Comparison of ENCODE assay signal across 1 cellular context in the genomic region with DNA sequence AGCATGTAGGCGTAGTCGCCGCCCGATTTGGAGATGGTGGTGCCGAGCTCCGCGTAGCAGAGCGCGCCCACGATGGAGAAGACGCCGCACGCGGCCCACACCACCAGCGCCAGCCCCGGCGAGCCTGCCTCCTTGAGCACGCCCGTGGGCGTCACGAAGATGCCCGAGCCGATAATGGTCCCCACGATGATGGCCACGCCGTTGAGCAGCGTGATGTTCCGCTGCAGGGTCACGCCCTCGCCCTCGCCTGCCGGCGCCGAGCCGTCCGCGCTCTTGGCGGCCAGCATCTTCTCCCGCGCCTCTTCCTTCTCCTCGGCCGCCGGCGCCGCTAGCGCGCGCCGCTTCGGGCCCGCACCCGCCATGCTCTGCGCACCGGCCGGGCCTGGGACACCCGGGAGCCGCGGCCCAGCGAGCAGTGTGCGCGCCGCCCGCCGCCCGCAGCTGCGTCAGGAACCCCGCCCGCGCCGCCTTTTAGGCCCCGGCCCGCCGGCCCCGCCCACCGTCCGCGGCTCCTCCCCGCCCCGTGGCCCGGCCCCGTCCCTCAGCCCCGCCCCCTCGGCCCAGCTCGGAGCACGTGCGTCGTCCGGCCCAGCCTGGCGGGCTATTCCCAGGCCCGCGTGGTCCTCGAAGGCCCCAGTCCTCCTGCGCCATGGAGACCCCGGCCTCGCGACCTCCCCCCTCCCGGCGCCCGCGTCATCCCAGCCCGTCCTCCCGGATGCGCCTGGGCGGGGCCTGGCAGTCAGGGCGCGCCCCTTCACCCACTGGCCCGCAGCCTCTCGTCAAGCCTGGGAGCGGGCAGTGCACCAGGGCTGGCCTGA.
TF ChIP-seq lines count a peak whose summit lies in the region.

A gene (minus strand): TSS at position 447 of the 818 bp plus-strand sequence. CDS start 85 bp downstream, at position 362.

TF ChIP-seq in GM12878, 131 proteins besides CTCF, POLR2A, EP300 and RAD21 (continued from another document):
- TF ChIP-seq, protein P1, sequence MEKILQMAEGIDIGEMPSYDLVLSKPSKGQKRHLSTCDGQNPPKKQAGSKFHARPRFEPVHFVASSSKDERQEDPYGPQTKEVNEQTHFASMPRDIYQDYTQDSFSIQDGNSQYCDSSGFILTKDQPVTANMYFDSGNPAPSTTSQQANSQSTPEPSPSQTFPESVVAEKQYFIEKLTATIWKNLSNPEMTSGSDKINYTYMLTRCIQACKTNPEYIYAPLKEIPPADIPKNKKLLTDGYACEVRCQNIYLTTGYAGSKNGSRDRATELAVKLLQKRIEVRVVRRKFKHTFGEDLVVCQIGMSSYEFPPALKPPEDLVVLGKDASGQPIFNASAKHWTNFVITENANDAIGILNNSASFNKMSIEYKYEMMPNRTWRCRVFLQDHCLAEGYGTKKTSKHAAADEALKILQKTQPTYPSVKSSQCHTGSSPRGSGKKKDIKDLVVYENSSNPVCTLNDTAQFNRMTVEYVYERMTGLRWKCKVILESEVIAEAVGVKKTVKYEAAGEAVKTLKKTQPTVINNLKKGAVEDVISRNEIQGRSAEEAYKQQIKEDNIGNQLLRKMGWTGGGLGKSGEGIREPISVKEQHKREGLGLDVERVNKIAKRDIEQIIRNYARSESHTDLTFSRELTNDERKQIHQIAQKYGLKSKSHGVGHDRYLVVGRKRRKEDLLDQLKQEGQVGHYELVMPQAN (conservative IDR thresholded peaks at IDR 0.05): peak; percentile 78
- TF ChIP-seq BHLHE40 (IDR thresholded peaks at IDR 0.05; ENCODE audit: borderline replicate concordance in 1 of 2, low read depth in 2 of 2, low read length in 1 of 2) (peak; percentile 84 to 91), POU2F2 (IDR thresholded peaks at IDR 0.05; ENCODE audit: borderline replicate concordance, low read depth, low read length) (peak; percentile 75; the same call in 1 of the 3 replicates), IKZF1 (conservative IDR thresholded peaks at IDR 0.05) (peak; percentile 52), EGR1 (IDR thresholded peaks at IDR 0.05; ENCODE audit: borderline replicate concordance in 1 of 2, low read depth in 2 of 2, low read length in 2 of 2) (0 out of 3 replicates have a peak, but pooled peaks of 1 of the 2 experiments have one; percentile 35), LARP7 (IDR thresholded peaks at IDR 0.05) (0 out of 2 replicates have a peak, but pooled peaks have one; percentile 46), DPF2 (IDR thresholded peaks at IDR 0.05) (0 out of 2 replicates have a peak, but pooled peaks have one; percentile 26), BACH1 (IDR thresholded peaks at IDR 0.05; ENCODE audit: borderline replicate concordance) (peak; percentile 86), PML (IDR thresholded peaks at IDR 0.05; ENCODE audit: low read length) (0 out of 2 replicates have a peak, but pooled peaks have one; percentile 32), SMARCA5 (IDR thresholded peaks at IDR 0.05) (peak; percentile 31; the same call in 1 of the 2 replicates), HDAC6 (IDR thresholded peaks at IDR 0.05; ENCODE audit: unreplicated experiment) (peak; percentile 75), POLR2AphosphoS5 (IDR thresholded peaks at IDR 0.05; ENCODE audit: low read length) (peak; percentile 65; the same call in 1 of the 2 replicates), TCF12 (IDR thresholded peaks at IDR 0.05; ENCODE audit: low read depth, low read length) (peak; percentile 61; the same call in 1 of the 2 replicates), YY1 (IDR thresholded peaks at IDR 0.05; ENCODE audit: low read depth, low read length) (peak; percentile 58)
- TF ChIP-seq, protein P2, sequence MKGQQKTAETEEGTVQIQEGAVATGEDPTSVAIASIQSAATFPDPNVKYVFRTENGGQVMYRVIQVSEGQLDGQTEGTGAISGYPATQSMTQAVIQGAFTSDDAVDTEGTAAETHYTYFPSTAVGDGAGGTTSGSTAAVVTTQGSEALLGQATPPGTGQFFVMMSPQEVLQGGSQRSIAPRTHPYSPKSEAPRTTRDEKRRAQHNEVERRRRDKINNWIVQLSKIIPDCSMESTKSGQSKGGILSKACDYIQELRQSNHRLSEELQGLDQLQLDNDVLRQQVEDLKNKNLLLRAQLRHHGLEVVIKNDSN (IDR thresholded peaks at IDR 0.05; ENCODE audit: borderline replicate concordance, extremely low read length, insufficient read depth, low read depth, low read length): peak; percentile 30
- TF ChIP-seq, protein P3, sequence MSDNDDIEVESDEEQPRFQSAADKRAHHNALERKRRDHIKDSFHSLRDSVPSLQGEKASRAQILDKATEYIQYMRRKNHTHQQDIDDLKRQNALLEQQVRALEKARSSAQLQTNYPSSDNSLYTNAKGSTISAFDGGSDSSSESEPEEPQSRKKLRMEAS (IDR thresholded peaks at IDR 0.05; ENCODE audit: low read depth, low read length): peak; percentile 75
- TF ChIP-seq, protein P4, sequence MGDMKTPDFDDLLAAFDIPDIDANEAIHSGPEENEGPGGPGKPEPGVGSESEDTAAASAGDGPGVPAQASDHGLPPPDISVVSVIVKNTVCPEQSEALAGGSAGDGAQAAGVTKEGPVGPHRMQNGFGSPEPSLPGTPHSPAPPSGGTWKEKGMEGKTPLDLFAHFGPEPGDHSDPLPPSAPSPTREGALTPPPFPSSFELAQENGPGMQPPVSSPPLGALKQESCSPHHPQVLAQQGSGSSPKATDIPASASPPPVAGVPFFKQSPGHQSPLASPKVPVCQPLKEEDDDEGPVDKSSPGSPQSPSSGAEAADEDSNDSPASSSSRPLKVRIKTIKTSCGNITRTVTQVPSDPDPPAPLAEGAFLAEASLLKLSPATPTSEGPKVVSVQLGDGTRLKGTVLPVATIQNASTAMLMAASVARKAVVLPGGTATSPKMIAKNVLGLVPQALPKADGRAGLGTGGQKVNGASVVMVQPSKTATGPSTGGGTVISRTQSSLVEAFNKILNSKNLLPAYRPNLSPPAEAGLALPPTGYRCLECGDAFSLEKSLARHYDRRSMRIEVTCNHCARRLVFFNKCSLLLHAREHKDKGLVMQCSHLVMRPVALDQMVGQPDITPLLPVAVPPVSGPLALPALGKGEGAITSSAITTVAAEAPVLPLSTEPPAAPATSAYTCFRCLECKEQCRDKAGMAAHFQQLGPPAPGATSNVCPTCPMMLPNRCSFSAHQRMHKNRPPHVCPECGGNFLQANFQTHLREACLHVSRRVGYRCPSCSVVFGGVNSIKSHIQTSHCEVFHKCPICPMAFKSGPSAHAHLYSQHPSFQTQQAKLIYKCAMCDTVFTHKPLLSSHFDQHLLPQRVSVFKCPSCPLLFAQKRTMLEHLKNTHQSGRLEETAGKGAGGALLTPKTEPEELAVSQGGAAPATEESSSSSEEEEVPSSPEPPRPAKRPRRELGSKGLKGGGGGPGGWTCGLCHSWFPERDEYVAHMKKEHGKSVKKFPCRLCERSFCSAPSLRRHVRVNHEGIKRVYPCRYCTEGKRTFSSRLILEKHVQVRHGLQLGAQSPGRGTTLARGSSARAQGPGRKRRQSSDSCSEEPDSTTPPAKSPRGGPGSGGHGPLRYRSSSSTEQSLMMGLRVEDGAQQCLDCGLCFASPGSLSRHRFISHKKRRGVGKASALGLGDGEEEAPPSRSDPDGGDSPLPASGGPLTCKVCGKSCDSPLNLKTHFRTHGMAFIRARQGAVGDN (IDR thresholded peaks at IDR 0.05): peak; percentile 74
